ENCODE assay signal across 2 cellular contexts in genomic region chr1:2050793-2051682, GRCh38.
TF ChIP-seq lines count a peak whose summit lies in the region.

No MANE protein-coding gene starts in this region.

TF ChIP-seq in endothelial cell of umbilical vein, 7 proteins besides CTCF, POLR2A, EP300 and RAD21:
- TF ChIP-seq GATA2 (IDR thresholded peaks at IDR 0.05; ENCODE audit: insufficient read depth, insufficient read length, low read depth, low read length) (no peak), EZH2 (IDR thresholded peaks at IDR 0.05; ENCODE audit: borderline replicate concordance, low read depth, low read length, severe bottlenecking) (peak; percentile 93)

TF ChIP-seq in neural cell, 6 proteins besides CTCF, POLR2A, EP300 and RAD21:
- no peak for TF ChIP-seq TAF1 (IDR thresholded peaks at IDR 0.05; ENCODE audit: low read depth)
- no peak for TF ChIP-seq MXI1 (conservative IDR thresholded peaks at IDR 0.05; ENCODE audit: poor library complexity, severe bottlenecking)
